ENCODE assay signal across 16 cellular contexts in the genomic region with DNA sequence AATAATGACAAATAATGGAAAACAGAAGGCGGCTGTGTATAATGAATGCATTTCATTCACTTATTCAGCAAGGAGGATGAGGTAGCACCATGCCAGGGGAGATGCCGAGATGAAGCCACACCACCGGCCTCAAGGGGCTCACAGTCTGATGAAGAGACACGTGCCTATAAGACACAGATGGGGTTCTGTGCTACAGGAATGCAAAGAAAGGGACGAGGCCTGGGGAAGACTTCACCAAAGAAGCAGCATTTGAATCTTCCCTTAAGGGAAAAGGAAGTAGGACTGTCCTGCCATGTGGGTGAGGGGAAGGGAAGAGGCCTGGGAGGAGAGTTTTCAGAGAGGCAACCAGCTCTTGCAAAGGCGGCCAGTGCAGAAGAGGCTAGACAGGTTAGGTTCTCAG.
DNase-seq lines count a peak whose midpoint lies in the region; ATAC-seq and TF ChIP-seq lines count a peak whose summit lies in the region.
"Had no signal": no experiment of that assay in that cellular context is flagged by ENCODE, and none has a peak within 500 bp of the region (broad histone marks: within the 10 kb centered on the region; RNA-seq: fewer than 3 reads in every experiment).

No MANE protein-coding gene starts in this region.

- H3K27ac ChIP-seq in Panc1 (ENCODE audit: low read length) (0 out of 2 replicates have a peak overlapping the region, but pooled peaks have one; percentile 15), parathyroid adenoma (peak overlapping the region; percentile 97), right cardiac atrium (ENCODE audit: low read length) (no peak overlapping the region), mammary epithelial cell (ENCODE audit: insufficient read depth, low read depth, low read length) (no peak overlapping the region)

- H3K27me3 ChIP-seq in Panc1 (ENCODE audit: control insufficient read depth, insufficient read depth, low read length) (no peaks in the 10 kb centered on the region), parathyroid adenoma (ENCODE audit: control insufficient read depth, insufficient read depth, low read length) (no peaks in the 10 kb centered on the region), right cardiac atrium (ENCODE audit: control insufficient read depth, insufficient read depth) (no peaks in the 10 kb centered on the region), mammary epithelial cell (ENCODE audit: insufficient read depth, low read length) (no peaks in the 10 kb centered on the region)

- POLR2A ChIA-PET in Panc1 (lab: Charles Lee): no interaction called here

- ATAC-seq in Panc1 (no peak), right cardiac atrium (no peak), GM18861 (IDR thresholded peaks at IDR 0.05; ENCODE audit: unreplicated experiment) (no peak)
- ATAC-seq: stimulated activated effector memory CD8-positive, alpha-beta T cell treated with anti-CD3 and anti-CD28 coated beads, Interleukin-12 subunit alpha, Interleukin-12 subunit beta, amount 100 ng/mL, for 72 hours had no signal

- no TSS peak for BruUV-seq in Panc1 (replicated peaks; lab: Mats Ljungman, UMichigan)
- BruUV-seq in mammary epithelial cell (replicated peaks; lab: Mats Ljungman, UMichigan): no TSS peak

- 82% methylated on average over 6 of the region's 6 CpGs for WGBS in right cardiac atrium
- 98% methylated on average over 5 of the region's 6 CpGs for WGBS in mammary epithelial cell (ENCODE audit: low coverage, missing lambda C conversion rate)

- no peak overlapping the region for H3K4me3 ChIP-seq in Panc1 (ENCODE audit: low read depth in 2 of 2, low read length in 2 of 2)
- no peak overlapping the region for H3K4me3 ChIP-seq in parathyroid adenoma (ENCODE audit: low read depth, low read length)
- H3K4me3 ChIP-seq in right cardiac atrium (ENCODE audit: low read length): no peak overlapping the region
- no peak overlapping the region for H3K4me3 ChIP-seq in mammary epithelial cell (replicated peaks in 1 of 3; ENCODE audit: insufficient read depth in 1 of 3, low read depth in 2 of 3, low read length in 3 of 3)

- in situ Hi-C loops in Panc1 (cut with HindIII; ENCODE audit: low pct_unique_long_range_greater_than_20kb, low sequenced_read_pairs) (no loop called here), mammary epithelial cell (cut with MboI; ENCODE audit: low sequenced_read_pairs in 2 of 2) (no loop called here)

- intact Hi-C loops in Panc1 (cut with micrococcal nuclease; ENCODE audit: unreplicated experiment) (no loop called here), right cardiac atrium (cut with DNase I) (no loop called here), mammary epithelial cell (cut with micrococcal nuclease) (loop anchor here (5.0 kb wide), 1 partner anchor 45 kb away; no protein-coding TSS in a partner anchor)

- TF ChIP-seq CTCF in Panc1 (IDR thresholded peaks at IDR 0.05): no peak
- TF ChIP-seq CTCF in parathyroid adenoma (IDR thresholded peaks at IDR 0.05): no peak
- TF ChIP-seq CTCF in mammary epithelial cell (conservative IDR thresholded peaks at IDR 0.05 in 1 of 2, IDR thresholded peaks at IDR 0.05 in 1 of 2; ENCODE audit: extremely low read depth in 1 of 2, insufficient read depth in 1 of 2, low read depth in 1 of 2, low read length in 2 of 2): no peak

- dilution Hi-C loops in mammary epithelial cell (cut with HindIII; ENCODE audit: low sequenced_read_pairs): loop anchor here (5.0 kb wide), 1 partner anchor 65 kb away; no protein-coding TSS in a partner anchor

- peaks cover 22% of the 10 kb centered on the region for H3K4me1 ChIP-seq in Panc1 (ENCODE audit: control insufficient read depth, insufficient read depth, low read length)
- peaks cover 29% of the 10 kb centered on the region for H3K4me1 ChIP-seq in parathyroid adenoma
- peaks cover 6% of the 10 kb centered on the region for H3K4me1 ChIP-seq in right cardiac atrium (ENCODE audit: control insufficient read depth, insufficient read depth, low read length)
- H3K4me1 ChIP-seq in mammary epithelial cell (ENCODE audit: insufficient read depth, low read length): peaks cover 37% of the 10 kb centered on the region

- peak; percentile 46 for DNase-seq in Ammon's horn (ENCODE audit: low spot score)
- DNase-seq in Panc1 (ENCODE audit: low read depth, low spot score): no peak
- peak; percentile 86 for DNase-seq in foreskin melanocyte
- DNase-seq in inferior parietal cortex (ENCODE audit: extremely low spot score): no peak
- DNase-seq in right cardiac atrium: no peak
- DNase-seq in mammary epithelial cell: no peak
- DNase-seq: activated CD4-positive, alpha-beta T cell treated with anti-CD3 and anti-CD28 coated beads for 1 hour; activated CD8-positive, alpha-beta memory T cell treated with anti-CD3 and anti-CD28 coated beads, Interleukin-2, amount 50 U/mL, for 4 hours; activated naive CD8-positive, alpha-beta T cell treated with anti-CD3 and anti-CD28 coated beads, Interleukin-2, amount 10 ng/mL, durations not matched to agents 7 days and 5 days; HCEC 1CT; left cardiac atrium; NCI-H187; T-helper 2 cell had no signal

- no peaks in the 10 kb centered on the region for H3K9me3 ChIP-seq in Panc1 (ENCODE audit: control insufficient read depth, insufficient read depth, low read depth, low read length)
- no peaks in the 10 kb centered on the region for H3K9me3 ChIP-seq in parathyroid adenoma (ENCODE audit: control insufficient read depth, low read length)
- no peaks in the 10 kb centered on the region for H3K9me3 ChIP-seq in right cardiac atrium (ENCODE audit: control insufficient read depth, low read length)
- no peaks in the 10 kb centered on the region for H3K9me3 ChIP-seq in mammary epithelial cell (replicated peaks; ENCODE audit: insufficient read depth, low read length)

- H3K9ac ChIP-seq in parathyroid adenoma (no peak overlapping the region), mammary epithelial cell (ENCODE audit: insufficient read depth, low read length) (no peak overlapping the region)

- H3K4me2 ChIP-seq in parathyroid adenoma (ENCODE audit: low read length) (no peak overlapping the region), mammary epithelial cell (ENCODE audit: insufficient read depth, low read depth, low read length) (no peak overlapping the region)

- CTCF ChIA-PET in Panc1 (lab: Charles Lee) (no interaction called here), mammary epithelial cell (lab: Charles Lee; ENCODE audit: low non-redundant PET) (no interaction called here)

- H3K79me2 ChIP-seq in parathyroid adenoma (peaks cover 3% of the 10 kb centered on the region), mammary epithelial cell (ENCODE audit: insufficient read depth, low read length) (peaks cover 11% of the 10 kb centered on the region)

- H3K36me3 ChIP-seq in Panc1 (ENCODE audit: control insufficient read depth, insufficient read depth, low read length) (no peaks in the 10 kb centered on the region), parathyroid adenoma (ENCODE audit: control insufficient read depth, insufficient read depth, low read length) (no peaks in the 10 kb centered on the region), mammary epithelial cell (ENCODE audit: insufficient read depth, low read length) (no peaks in the 10 kb centered on the region)

- H2AFZ ChIP-seq in parathyroid adenoma (no peak overlapping the region), mammary epithelial cell (ENCODE audit: low read depth, low read length) (no peak overlapping the region)

- H4K20me1 ChIP-seq in mammary epithelial cell (ENCODE audit: insufficient read depth, low read length): no peaks in the 10 kb centered on the region

Comparison
In these comparisons a context has a peak if more than half of its experiments do, and no peak if none do; other contexts are left out.
1. DNase-seq: peak in Ammon's horn (single experiment) and foreskin melanocyte (single experiment); none in Panc1 (single experiment), inferior parietal cortex (single experiment), right cardiac atrium (0 of 3) and mammary epithelial cell (single experiment).
2. H3K27ac ChIP-seq: peak in Panc1 (single experiment) and parathyroid adenoma (single experiment); none in right cardiac atrium (single experiment) and mammary epithelial cell (single experiment).